ENCODE assay signal across 12 cellular contexts in the genomic region with DNA sequence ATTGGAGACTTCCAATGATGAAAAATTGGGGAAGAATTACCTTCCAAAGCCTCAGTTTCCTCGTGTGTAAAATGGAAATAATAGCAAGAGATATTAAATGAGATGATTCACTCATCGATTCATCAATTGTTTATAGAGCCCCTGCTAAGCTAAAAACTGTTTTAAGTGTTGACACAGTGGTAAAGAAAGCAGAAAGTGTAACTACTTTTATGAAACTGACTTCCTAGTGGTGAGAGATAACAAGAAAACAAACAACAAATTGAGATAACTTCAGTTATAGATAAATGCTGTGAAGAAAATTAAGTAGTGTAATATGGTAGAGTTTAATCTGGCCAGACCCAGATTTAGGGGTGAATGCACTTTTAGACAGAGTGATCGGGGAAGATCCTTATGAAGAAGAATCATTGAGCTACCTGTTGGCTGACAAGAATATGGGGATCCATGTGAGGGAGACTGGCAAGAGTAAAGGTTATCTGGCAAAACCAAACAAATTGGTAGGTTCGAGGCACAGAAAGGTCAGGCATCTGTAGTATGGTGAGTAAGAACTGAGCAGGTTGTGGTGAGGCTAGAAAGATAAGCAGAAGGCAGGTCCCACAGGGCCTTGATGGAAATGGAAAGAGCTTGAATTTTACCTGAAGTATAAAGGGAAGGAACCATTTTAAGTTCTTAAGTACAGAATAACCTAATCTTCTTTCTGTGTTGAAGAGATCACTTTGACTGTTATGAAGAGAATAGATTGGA. TPM values are rescaled to one million over a fixed set of nuclear protein-coding genes. Genes with fewer than 3 reads are reported as not detected.
DNase-seq lines count a peak whose midpoint lies in the region; ATAC-seq, FAIRE-seq and TF ChIP-seq lines count a peak whose summit lies in the region.
"Had no signal": no experiment of that assay in that cellular context is flagged by ENCODE, and none has a peak within 500 bp of the region (broad histone marks: within the 10 kb centered on the region; RNA-seq: fewer than 3 reads in every experiment).

No MANE protein-coding gene starts in this region.

- dilution Hi-C loops in keratinocyte (cut with MboI; ENCODE audit: extremely low pct_ligation_motif_present, low sequenced_read_pairs): no loop called here

- no peaks in the 10 kb centered on the region for H3K9me2 ChIP-seq in OCI-LY1 (ENCODE audit: low read depth, low read length)

- peak overlapping the region; percentile 64 for H3K27ac ChIP-seq in OCI-LY1 (ENCODE audit: low read depth, low read length, poor library complexity, severe bottlenecking)
- H3K27ac ChIP-seq in keratinocyte (ENCODE audit: control insufficient read depth, insufficient read depth, low read length): no peak overlapping the region

- H3K27me3 ChIP-seq in OCI-LY1 (ENCODE audit: insufficient read depth, low read length) (no peaks in the 10 kb centered on the region), keratinocyte (ENCODE audit: control insufficient read depth, extremely low read depth, insufficient read depth, low read length) (no peaks in the 10 kb centered on the region)

- H3K36me3 ChIP-seq in OCI-LY1 (ENCODE audit: insufficient read depth, low read length) (peaks cover 83% of the 10 kb centered on the region), keratinocyte (ENCODE audit: control insufficient read depth in 2 of 2, extremely low read depth in 1 of 2, insufficient read depth in 2 of 2, low read length in 2 of 2) (no peaks in the 10 kb centered on the region)

- ATAC-seq in GM18520 (IDR thresholded peaks at IDR 0.05; ENCODE audit: unreplicated experiment) (peak; percentile 33), HG02610 (IDR thresholded peaks at IDR 0.05; ENCODE audit: unreplicated experiment) (peak; percentile 64)
- ATAC-seq: WTC11 had no signal

- peak; percentile 61 for FAIRE-seq in keratinocyte (lab: Jason Lieb, UNC)
- FAIRE-seq: RCC 7860 had no signal

- H2AFZ ChIP-seq in OCI-LY1 (ENCODE audit: low read length): no peak overlapping the region
- no peak overlapping the region for H2AFZ ChIP-seq in keratinocyte (ENCODE audit: control insufficient read depth, low read length)

- peaks cover 6% of the 10 kb centered on the region; the same call in 1 of the 2 replicates for H3F3A ChIP-seq in OCI-LY1 (ENCODE audit: insufficient read depth, low read length)

- no peak overlapping the region; the same call in 1 of the 2 replicates for H3K9ac ChIP-seq in OCI-LY1 (ENCODE audit: low read length)
- no peak overlapping the region for H3K9ac ChIP-seq in keratinocyte (ENCODE audit: control insufficient read depth, extremely low read depth, insufficient read depth, low read length)

- no peaks in the 10 kb centered on the region for H4K20me1 ChIP-seq in OCI-LY1 (ENCODE audit: insufficient read depth, low read length)
- H4K20me1 ChIP-seq in keratinocyte (ENCODE audit: control insufficient read depth, extremely low read depth, insufficient read depth, low read length): no peaks in the 10 kb centered on the region

- DNase-seq in keratinocyte (ENCODE audit: low read depth, low spot score): no peak
- DNase-seq in hippocampal formation (lab: John Stamatoyannopoulos, UW): no peak
- DNase-seq in effector CD4-positive, alpha-beta T cell: no peak
- no peak for DNase-seq in GDM1 (lab: John Stamatoyannopoulos, UW)
- DNase-seq in DMS79 (lab: John Stamatoyannopoulos, UW): no peak
- DNase-seq: DMS79 treated with DMSO at 0.1 percent for 48 hours, NCI-H1694 had no signal

- H3K4me3 ChIP-seq in OCI-LY1 (ENCODE audit: low read depth, low read length, poor library complexity, severe bottlenecking) (peak overlapping the region; percentile 11), keratinocyte (ENCODE audit: control insufficient read depth in 2 of 3, extremely low read depth in 1 of 3, insufficient read depth in 2 of 3, low read depth in 1 of 3, low read length in 3 of 3) (no peak overlapping the region)

- H3K4me2 ChIP-seq in OCI-LY1 (ENCODE audit: low read length): peak overlapping the region; percentile 48
- no peak overlapping the region for H3K4me2 ChIP-seq in keratinocyte (ENCODE audit: control insufficient read depth, extremely low read depth, insufficient read depth, low read depth, low read length)

- H3K4me1 ChIP-seq in OCI-LY1 (ENCODE audit: insufficient read depth, low read length, severe bottlenecking): peaks cover 99% of the 10 kb centered on the region
- H3K4me1 ChIP-seq in keratinocyte (ENCODE audit: control insufficient read depth, extremely low read depth, insufficient read depth, low read length): no peaks in the 10 kb centered on the region

- H3K9me3 ChIP-seq in OCI-LY1 (ENCODE audit: low read length) (no peaks in the 10 kb centered on the region), keratinocyte (ENCODE audit: control insufficient read depth, low read depth, low read length) (no peaks in the 10 kb centered on the region)

- TF ChIP-seq CTCF in OCI-LY1 (IDR thresholded peaks at IDR 0.05; ENCODE audit: low read length) (no peak), keratinocyte (optimal IDR thresholded peaks at IDR 0.05 in 1 of 3, IDR thresholded peaks at IDR 0.05 in 1 of 3, conservative IDR thresholded peaks at IDR 0.05 in 1 of 3; ENCODE audit: extremely low read depth in 1 of 3, insufficient read depth in 2 of 3, low read length in 3 of 3) (no peak)

- H3K79me2 ChIP-seq in OCI-LY1 (ENCODE audit: insufficient read depth, low read length) (peaks cover 100% of the 10 kb centered on the region), keratinocyte (ENCODE audit: control insufficient read depth, insufficient read depth, low read length) (no peaks in the 10 kb centered on the region)

- H3K9me1 ChIP-seq in keratinocyte (ENCODE audit: control insufficient read depth, extremely low read depth, insufficient read depth, low read length): no peaks in the 10 kb centered on the region

RNA-seq across cellular contexts. Expression of gene PTPRC, which starts 10.9 kb away (rescaled TPM):
- polyA plus RNA-seq in keratinocyte: 0.37 TPM in 1 of 3 replicates, not detected in the others
- not detected for polyA plus RNA-seq in keratinocyte (2011; ENCODE audit: low read depth)
- polyA plus RNA-seq in keratinocyte (2011; cell fraction: cytosol; rRNA removed): not detected in 2 replicates
- polyA plus RNA-seq in keratinocyte (2011; cell fraction: nucleus; rRNA removed): 0.03 TPM in 1 of 2 replicates, not detected in the other
- not detected in 2 replicates for polyA plus RNA-seq in keratinocyte (2012; ENCODE audit: low replicate concordance)
- not detected in 3 replicates for polyA minus RNA-seq in keratinocyte
- polyA minus RNA-seq in keratinocyte (2011; cell fraction: cytosol; rRNA and poly(A)+ RNA removed): not detected
- polyA minus RNA-seq in keratinocyte (2011; cell fraction: nucleus; rRNA and poly(A)+ RNA removed): not detected in 2 replicates
